Comparison of ENCODE assay signal across 38 cellular contexts in the genomic region with DNA sequence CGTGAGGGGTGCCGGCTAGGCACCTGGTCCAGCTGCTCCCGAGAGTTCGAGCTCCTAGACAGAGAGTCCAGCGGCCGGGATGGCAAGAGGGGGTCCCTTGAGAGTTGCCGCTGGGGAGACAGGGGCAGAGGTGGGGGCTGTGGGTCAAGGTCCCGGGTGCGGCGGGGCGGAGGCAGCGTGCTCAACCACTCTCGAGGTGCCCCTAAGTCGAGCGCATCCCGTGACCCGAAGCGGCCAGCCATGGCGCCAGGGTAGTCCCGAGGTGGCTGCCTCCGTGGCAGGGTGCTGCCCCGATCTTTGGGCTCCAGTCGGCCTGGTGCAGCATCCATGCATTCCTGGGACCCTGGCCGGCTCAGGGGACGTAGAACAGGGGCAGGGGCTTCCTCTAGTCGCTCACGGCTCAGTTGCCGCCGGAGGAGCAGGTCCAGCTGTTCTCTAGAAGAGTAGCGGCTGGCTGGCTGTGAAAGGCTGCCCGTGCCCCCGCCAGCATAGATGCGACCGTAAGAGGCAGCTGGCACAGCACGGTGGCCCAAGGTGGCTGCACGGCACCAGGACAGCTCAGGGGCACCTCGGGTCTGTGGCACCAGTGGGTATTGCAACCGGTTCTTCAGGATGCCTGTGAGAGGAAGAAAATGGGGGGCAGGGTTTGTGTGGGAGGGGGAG. TPM values are rescaled to one million over a fixed set of nuclear protein-coding genes. Genes with fewer than 3 reads are reported as not detected.
"Had no signal": no experiment of that assay in that cellular context is flagged by ENCODE, and none has a peak within 500 bp of the region (broad histone marks: within the 10 kb centered on the region; RNA-seq: fewer than 3 reads in every experiment).

No MANE protein-coding gene starts in this region.

- H3K27me3 ChIP-seq: MG63 had no signal

- DNase-seq: Karpas-422, Kasumi-1, MG63, MM.1S, MV-4-11, NCI-H1048, NCI-H1092, NCI-H1092 treated with DMSO at 0.1 percent for 48 hours, NCI-H1105, NCI-H1105 treated with DMSO at 0.1 percent for 48 hours, NCI-H1417, NCI-H1417 treated with DMSO at 0.1 percent for 48 hours, NCI-H1436, NCI-H1436 treated with DMSO at 0.1 percent for 48 hours, NCI-H146, NCI-H1694, NCI-H1694 treated with DMSO at 0.1 percent for 48 hours, NCI-H187, NCI-H187 treated with DMSO at 0.1 percent for 48 hours, NCI-H1930, NCI-H2029, NCI-H2029 treated with DMSO at 0.1 percent for 48 hours, NCI-H2081, NCI-H2081 treated with DMSO at 0.1 percent for 48 hours, NCI-H2107, NCI-H2171, NCI-H2171 treated with DMSO at 0.1 percent for 48 hours, NCI-H2227 treated with DMSO at 0.1 percent for 48 hours, NCI-H226, NCI-H345, NCI-H446, NCI-H446 treated with DMSO at 0.1 percent for 48 hours, NCI-H510A had no signal

- H3K27ac ChIP-seq: KMS-11 had no signal

- H3K36me3 ChIP-seq: MG63 had no signal

- H3K9me3 ChIP-seq: MG63 had no signal

- H3K9ac ChIP-seq: KMS-11 had no signal

- H3K4me3 ChIP-seq: MG63 had no signal

- H3K4me2 ChIP-seq: KMS-11 had no signal

RNA-seq across cellular contexts. Expression of a gene that starts 18.5 kb away (rescaled TPM):
- total RNA-seq: LHCN-M2, M059J, MCF 10A, NCI-H460 had no signal
